Comparison of ENCODE assay signal across 8 cellular contexts in the genomic region with DNA sequence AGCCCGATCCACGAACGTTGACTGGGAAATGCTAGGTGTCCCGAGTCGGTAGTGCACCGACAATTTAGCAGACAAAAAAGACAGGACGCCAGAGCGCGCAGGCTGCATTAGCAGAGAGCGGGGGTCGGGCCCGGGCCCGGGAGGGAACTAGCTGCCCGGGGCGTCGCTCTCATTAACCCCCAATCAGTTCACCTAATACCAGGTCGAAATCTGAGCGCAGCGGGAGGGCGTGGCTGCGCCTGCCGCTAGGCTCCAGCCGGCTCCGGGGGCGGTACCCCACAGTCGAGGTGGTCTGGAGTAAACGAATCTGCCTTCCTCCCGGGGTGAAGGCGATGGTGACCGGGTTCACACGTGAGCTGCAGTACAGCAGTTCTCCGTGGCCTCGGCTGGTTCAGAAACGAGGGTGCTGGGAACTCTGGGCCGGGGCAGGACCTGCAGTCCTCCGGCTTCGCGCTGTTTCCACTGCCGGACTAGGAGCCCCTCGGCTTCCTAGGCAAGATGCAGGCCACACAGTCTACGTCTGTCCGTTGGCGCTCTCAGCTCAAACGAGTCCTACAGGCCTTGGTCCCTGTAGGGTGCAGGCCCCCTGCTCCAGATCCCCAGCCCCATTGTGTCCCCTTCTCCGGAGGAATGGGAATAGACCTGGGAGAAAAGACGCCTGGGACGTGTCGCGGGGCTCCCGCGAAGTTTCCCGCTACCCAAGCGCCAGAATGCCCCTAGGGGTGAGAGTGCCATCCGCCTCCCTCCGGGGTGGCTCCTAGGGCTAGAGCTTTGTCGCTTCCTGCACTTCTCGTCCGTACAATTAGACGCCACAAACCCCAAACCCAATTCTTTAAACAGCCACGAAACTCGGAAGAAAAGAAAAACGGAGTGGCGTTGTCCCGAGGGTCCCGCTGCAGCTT. TPM values are rescaled to one million over a fixed set of nuclear protein-coding genes. Genes with fewer than 3 reads are reported as not detected.
A peak's percentile ranks its signal among the peaks of the same experiment; 100 is the strongest.
DNase-seq lines count a peak whose midpoint lies in the region; ATAC-seq lines count a peak whose summit lies in the region.

No MANE protein-coding gene starts in this region.

- H3K36me3 ChIP-seq in ACC112 (ENCODE audit: insufficient read depth, low read length) (no peaks in the 10 kb centered on the region), skeletal muscle tissue (ENCODE audit: control insufficient read depth in 3 of 3, insufficient read depth in 3 of 3, low read length in 3 of 3) (no peaks in the 10 kb centered on the region)

- H3K4me1 Mint-ChIP-seq in activated T-helper 2 cell treated with anti-CD3 and anti-CD28 coated beads, Interferon-gamma antibody, Interleukin-2, Interleukin-4, amounts not matched to agents 10 μg/mL and 5 μg/mL and 100 μg/mL, durations not matched to agents 14 hours and 24 hours and 36 hours (ENCODE audit: low read depth): peaks cover 31% of the 10 kb centered on the region

- peaks cover 23% of the 10 kb centered on the region for H3K4me1 ChIP-seq in ACC112 (ENCODE audit: control insufficient read depth, insufficient read depth, low read length, unreplicated experiment)
- H3K4me1 ChIP-seq in skeletal muscle tissue (ENCODE audit: control insufficient read depth in 3 of 3, insufficient read depth in 3 of 3, low read length in 3 of 3): peaks cover 48 to 53% (median 53%) of the 10 kb centered on the region in 3 donors

- H3K27ac ChIP-seq in ACC112 (ENCODE audit: low read depth, low read length) (no peak overlapping the region), skeletal muscle tissue (ENCODE audit: low read depth, low read length) (no peak overlapping the region)

- ATAC-seq in GM18907 (IDR thresholded peaks at IDR 0.05; ENCODE audit: unreplicated experiment) (peak; percentile 31), HG03175 (IDR thresholded peaks at IDR 0.05; ENCODE audit: unreplicated experiment) (peak; percentile 27), left cardiac atrium (peak; percentile 14 to 15)

- H3K4me3 Mint-ChIP-seq in activated T-helper 2 cell treated with anti-CD3 and anti-CD28 coated beads, Interferon-gamma antibody, Interleukin-2, Interleukin-4, amounts not matched to agents 10 μg/mL and 5 μg/mL and 100 μg/mL, durations not matched to agents 14 hours and 24 hours and 36 hours (ENCODE audit: low read depth): peak overlapping the region; percentile 99

- H3K4me3 ChIP-seq in ACC112 (ENCODE audit: low read depth, low read length): peak overlapping the region; percentile 73
- peak overlapping the region; percentile 54 to 69 (median 59) for H3K4me3 ChIP-seq in skeletal muscle tissue (ENCODE audit: low read length in 3 of 3)

- intact Hi-C loops in activated T-helper 2 cell treated with anti-CD3 and anti-CD28 coated beads, Interferon-gamma antibody, Interleukin-2, Interleukin-4, amounts not matched to agents 10 μg/mL and 5 μg/mL and 100 μg/mL, durations not matched to agents 14 hours and 24 hours and 36 hours (cut with micrococcal nuclease): loop anchor here (1.0 to 10.0 kb wide), 3 partner anchors 93 to 290 kb away; no protein-coding TSS in a partner anchor
- intact Hi-C loops in left cardiac atrium (cut with DNase I): no loop called here

- peak overlapping the region in 1 of 3 donors; percentile 8 for H3K9ac ChIP-seq in skeletal muscle tissue (ENCODE audit: low read depth in 1 of 3, low read length in 3 of 3)

- H3K27ac Mint-ChIP-seq in activated T-helper 2 cell treated with anti-CD3 and anti-CD28 coated beads, Interferon-gamma antibody, Interleukin-2, Interleukin-4, amounts not matched to agents 10 μg/mL and 5 μg/mL and 100 μg/mL, durations not matched to agents 14 hours and 24 hours and 36 hours: peak overlapping the region; percentile 89

- no peaks in the 10 kb centered on the region for H3K79me2 ChIP-seq in ACC112 (ENCODE audit: control insufficient read depth, insufficient read depth, low read length, unreplicated experiment)

- H3K36me3 Mint-ChIP-seq in activated T-helper 2 cell treated with anti-CD3 and anti-CD28 coated beads, Interferon-gamma antibody, Interleukin-2, Interleukin-4, amounts not matched to agents 10 μg/mL and 5 μg/mL and 100 μg/mL, durations not matched to agents 14 hours and 24 hours and 36 hours (ENCODE audit: low read depth): peaks cover 61% of the 10 kb centered on the region

- DNase-seq in OCI-M1 (lab: John Stamatoyannopoulos, UW) (peak; percentile 76), left cardiac atrium (peak; percentile 27), HPDE6-E6E7 (ENCODE audit: extremely low spot score) (no peak)
- peak; percentile 63 for DNase-seq in activated T-helper 2 cell treated with anti-CD3 and anti-CD28 coated beads, Interferon-gamma antibody, Interleukin-2, Interleukin-4, amounts not matched to agents 10 μg/mL and 5 μg/mL and 100 μg/mL, durations not matched to agents 14 hours and 24 hours and 36 hours (ENCODE audit: low spot score)

- H3K27me3 Mint-ChIP-seq in activated T-helper 2 cell treated with anti-CD3 and anti-CD28 coated beads, Interferon-gamma antibody, Interleukin-2, Interleukin-4, amounts not matched to agents 10 μg/mL and 5 μg/mL and 100 μg/mL, durations not matched to agents 14 hours and 24 hours and 36 hours (ENCODE audit: low read depth): no peaks in the 10 kb centered on the region

- no peaks in the 10 kb centered on the region for H3K9me3 ChIP-seq in skeletal muscle tissue (ENCODE audit: control insufficient read depth in 3 of 3, low read length in 3 of 3)

- H2AFZ ChIP-seq in ACC112 (ENCODE audit: low read length, unreplicated experiment): peak overlapping the region; percentile 48

- H3K27me3 ChIP-seq in ACC112 (ENCODE audit: insufficient read depth, low read length) (peaks cover 86% of the 10 kb centered on the region), skeletal muscle tissue (ENCODE audit: control insufficient read depth in 3 of 3, insufficient read depth in 3 of 3, low read length in 3 of 3) (peaks cover 77 to 85% (median 83%) of the 10 kb centered on the region in 3 donors)

- H3K9me3 Mint-ChIP-seq in activated T-helper 2 cell treated with anti-CD3 and anti-CD28 coated beads, Interferon-gamma antibody, Interleukin-2, Interleukin-4, amounts not matched to agents 10 μg/mL and 5 μg/mL and 100 μg/mL, durations not matched to agents 14 hours and 24 hours and 36 hours: no peaks in the 10 kb centered on the region

RNA-seq across cellular contexts. Expression of gene GFI1, which starts 2.0 kb away (rescaled TPM):
- total RNA-seq in activated T-helper 2 cell treated with anti-CD3 and anti-CD28 coated beads, Interferon-gamma antibody, Interleukin-2, Interleukin-4, amounts not matched to agents 10 μg/mL and 5 μg/mL and 100 μg/mL, durations not matched to agents 14 hours and 24 hours and 36 hours: 93.8 and 99.4 TPM in 2 replicates
- under 1 TPM; 0.63 to 0.85 TPM for total RNA-seq in left cardiac atrium
- total RNA-seq in skeletal muscle tissue: 0.52 TPM

Comparison
In these comparisons a context has a peak if more than half of its experiments do, and no peak if none do; other contexts are left out.
1. RNA of gene GFI1, which starts 2.0 kb away (total RNA-seq): 93.8 to 99.4 TPM in activated T-helper 2 cell treated with anti-CD3 and anti-CD28 coated beads, Interferon-gamma antibody, Interleukin-2, Interleukin-4, amounts not matched to agents 10 μg/mL and 5 μg/mL and 100 μg/mL, durations not matched to agents 14 hours and 24 hours and 36 hours; 0.63 to 0.85 TPM in left cardiac atrium and 0.52 TPM in skeletal muscle tissue (single experiment); every median in the first group is over 10 times any median in the second.
2. Peak in every context shown above with its lines, with median percentiles within 50 percentile points of each other: ATAC-seq.